Comparison of ENCODE assay signal across 27 cellular contexts in the genomic region with DNA sequence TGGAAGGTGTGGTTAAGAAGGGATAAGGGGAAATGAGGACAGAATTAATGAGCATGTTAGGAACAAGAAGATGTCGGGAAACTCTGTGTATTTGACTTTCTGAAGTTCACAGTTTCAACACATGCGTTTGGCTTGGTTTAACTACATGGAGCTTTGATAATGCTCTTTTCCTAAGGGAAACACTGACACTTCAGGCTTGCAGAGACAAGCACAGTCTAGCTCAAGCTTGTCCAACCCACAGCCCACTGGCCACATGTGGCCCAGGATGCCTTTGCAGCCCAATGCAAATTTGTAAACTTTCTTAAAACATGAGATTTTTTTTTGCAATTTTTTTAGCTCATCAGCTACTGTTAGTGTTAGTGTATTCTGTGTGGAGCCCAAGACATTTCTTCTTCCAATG.
"Had no signal": no experiment of that assay in that cellular context is flagged by ENCODE, and none has a peak within 500 bp of the region (broad histone marks: within the 10 kb centered on the region; RNA-seq: fewer than 3 reads in every experiment).

No MANE protein-coding gene starts in this region.

- DNase-seq: colonic mucosa; effector CD8-positive, alpha-beta T cell; endodermal cell; glutamatergic neuron; left colon; left ventricle myocardium inferior; lower lobe of right lung; natural killer cell; occipital lobe; pancreas; retina; stimulated activated CD4-positive, alpha-beta T cell treated with anti-CD3 and anti-CD28 coated beads, Interleukin-12 subunit alpha, Interleukin-12 subunit beta, amount 100 ng/mL, for 4 hours; stimulated activated CD4-positive, alpha-beta T cell treated with anti-CD3 and anti-CD28 coated beads, Interleukin-1b, Interleukin-23, amount 100 ng/mL, for 48 hours; stimulated activated CD4-positive, alpha-beta T cell treated with anti-CD3 and anti-CD28 coated beads, Interleukin-4, amount 100 ng/mL, for 1 hour; stimulated activated CD8-positive, alpha-beta memory T cell treated with anti-CD3 and anti-CD28 coated beads, Interleukin-4, amount 100 ng/mL, for 48 hours; stimulated activated naive CD4-positive, alpha-beta T cell; stimulated activated naive CD8-positive, alpha-beta T cell treated with anti-CD3 and anti-CD28 coated beads, Interleukin-15, amount 100 ng/mL, for 72 hours; transverse colon; upper lobe of right lung; uterus had no signal

- H3K4me3 ChIP-seq: colonic mucosa, esophagus muscularis mucosa, gastroesophageal sphincter, left ventricle myocardium inferior, lower lobe of right lung, pancreas, smooth muscle cell, suprapubic skin, transverse colon, upper lobe of right lung, uterus had no signal

- H3K4me1 Mint-ChIP-seq: central memory CD8-positive, alpha-beta T cell; natural killer cell; stimulated activated naive CD8-positive, alpha-beta T cell treated with anti-CD3 and anti-CD28 coated beads, Interleukin-15, amount 100 ng/mL, for 72 hours had no signal

- ATAC-seq: gastroesophageal sphincter; left colon; lower lobe of right lung; natural killer cell; pancreas; stimulated activated naive CD8-positive, alpha-beta T cell treated with anti-CD3 and anti-CD28 coated beads, Interleukin-15, amount 100 ng/mL, for 72 hours; upper lobe of right lung had no signal

- H3K27ac ChIP-seq: colonic mucosa, esophagus muscularis mucosa, gastroesophageal sphincter, left ventricle myocardium inferior, lower lobe of right lung, pancreas, transverse colon, upper lobe of right lung had no signal

- H3K4me2 ChIP-seq: smooth muscle cell had no signal

- H3K4me3 Mint-ChIP-seq: central memory CD8-positive, alpha-beta T cell; dendritic cell treated with granulocyte-macrophage colony-stimulating factor and Interleukin-4, amounts not matched to agents 40 ng/mL and 50 ng/mL, for 4 days; endodermal cell; memory B cell; natural killer cell; stimulated activated naive CD8-positive, alpha-beta T cell treated with anti-CD3 and anti-CD28 coated beads, Interleukin-15, amount 100 ng/mL, for 72 hours had no signal

- H3K36me3 ChIP-seq: colonic mucosa, esophagus muscularis mucosa, gastroesophageal sphincter, left ventricle myocardium inferior, lower lobe of right lung, pancreas, suprapubic skin, transverse colon, upper lobe of right lung, uterus had no signal

- H3K27me3 ChIP-seq: colonic mucosa, esophagus muscularis mucosa, gastroesophageal sphincter, pancreas, suprapubic skin, transverse colon, upper lobe of right lung, uterus had no signal

- H3K27me3 Mint-ChIP-seq: central memory CD8-positive, alpha-beta T cell; dendritic cell treated with granulocyte-macrophage colony-stimulating factor and Interleukin-4, amounts not matched to agents 40 ng/mL and 50 ng/mL, for 4 days; stimulated activated naive CD8-positive, alpha-beta T cell treated with anti-CD3 and anti-CD28 coated beads, Interleukin-15, amount 100 ng/mL, for 72 hours had no signal

- H3K4me1 ChIP-seq: colonic mucosa, pancreas, suprapubic skin had no signal

- FAIRE-seq: pancreas had no signal

- H3K9me3 ChIP-seq: colonic mucosa, gastroesophageal sphincter, lower lobe of right lung, pancreas, suprapubic skin, transverse colon, upper lobe of right lung, uterus had no signal

- H3K27ac Mint-ChIP-seq: dendritic cell treated with granulocyte-macrophage colony-stimulating factor and Interleukin-4, amounts not matched to agents 40 ng/mL and 50 ng/mL, for 4 days; endodermal cell; memory B cell; natural killer cell; stimulated activated naive CD8-positive, alpha-beta T cell treated with anti-CD3 and anti-CD28 coated beads, Interleukin-15, amount 100 ng/mL, for 72 hours had no signal

- H3K9me3 Mint-ChIP-seq: endodermal cell had no signal

- H3K36me3 Mint-ChIP-seq: memory B cell, natural killer cell had no signal
